Comparison of ENCODE assay signal across 19 cellular contexts in genomic region chr14:91326514-91326832, GRCh38.
DNase-seq lines count a peak whose midpoint lies in the region; ATAC-seq and TF ChIP-seq lines count a peak whose summit lies in the region.
"Had no signal": no experiment of that assay in that cellular context is flagged by ENCODE, and none has a peak within 500 bp of the region (broad histone marks: within the 10 kb centered on the region; RNA-seq: fewer than 3 reads in every experiment).

No MANE protein-coding gene starts in this region.

- ATAC-seq in activated naive CD4-positive, alpha-beta T cell treated with anti-CD3 and anti-CD28 coated beads, Interleukin-2, amount 50 U/mL, for 72 hours: no peak
- ATAC-seq in T-helper 17 cell: no peak
- ATAC-seq in upper lobe of left lung (ENCODE audit: low FRiP score in 2 of 2): no peak
- ATAC-seq: stimulated activated naive CD8-positive, alpha-beta T cell treated with anti-CD3 and anti-CD28 coated beads, Interleukin-15, Interleukin-2, amounts not matched to agents 100 U/mL and 50 U/mL, for 24 hours had no signal

- H3K4me1 Mint-ChIP-seq in activated naive CD4-positive, alpha-beta T cell treated with anti-CD3 and anti-CD28 coated beads, Interleukin-2, amount 50 U/mL, for 24 hours: peaks cover 96% of the 10 kb centered on the region
- H3K4me1 Mint-ChIP-seq in T-helper 17 cell: peaks cover 50% of the 10 kb centered on the region
- H3K4me1 Mint-ChIP-seq in HFFc6 (ENCODE audit: low read depth): peaks cover 10% of the 10 kb centered on the region

- TF ChIP-seq POLR2A in erythroblast (IDR thresholded peaks at IDR 0.05; ENCODE audit: low read length) (no peak), upper lobe of left lung (IDR thresholded peaks at IDR 0.05) (no peak)

- DNase-seq in activated naive CD4-positive, alpha-beta T cell treated with anti-CD3 and anti-CD28 coated beads, Interleukin-2, amount 50 U/mL, for 72 hours (ENCODE audit: low spot score in 2 of 2): no peak
- DNase-seq in T-helper 17 cell: no peak
- peak; percentile 32 to 43 for DNase-seq in erythroblast (lab: John Stamatoyannopoulos, UW)
- no peak for DNase-seq in upper lobe of left lung
- DNase-seq in MV-4-11 (lab: John Stamatoyannopoulos, UW): no peak
- no peak for DNase-seq in activated CD8-positive, alpha-beta memory T cell treated with anti-CD3 and anti-CD28 coated beads for 24 hours
- no peak for DNase-seq in HFFc6
- DNase-seq: activated CD4-positive, alpha-beta T cell treated with anti-CD3 and anti-CD28 coated beads for 1 hour; activated effector memory CD4-positive, alpha-beta T cell treated with Interleukin-2 at 50 U/mL for 16 hours; brain microvascular endothelial cell; foreskin fibroblast; IMR-90; mesendoderm; NCI-H1417; NCI-H226; nucleus accumbens; stimulated activated naive CD8-positive, alpha-beta T cell treated with anti-CD3 and anti-CD28 coated beads, Interleukin-15, Interleukin-2, amounts not matched to agents 100 U/mL and 50 U/mL, for 24 hours had no signal

- TF ChIP-seq CTCF in upper lobe of left lung (IDR thresholded peaks at IDR 0.05) (no peak), HFFc6 (IDR thresholded peaks at IDR 0.05) (no peak)

- H3K9me3 ChIP-seq in T-helper 17 cell (ENCODE audit: control insufficient read depth, low read length, poor library complexity, severe bottlenecking): no peaks in the 10 kb centered on the region
- H3K9me3 ChIP-seq in upper lobe of left lung: no peaks in the 10 kb centered on the region
- H3K9me3 ChIP-seq: HAP-1 had no signal

- TF ChIP-seq EP300 in upper lobe of left lung (IDR thresholded peaks at IDR 0.05): no peak

- WGBS in upper lobe of left lung, 2 donors: 30 to 39% methylated on average over 2 of the region's 2 CpGs

- H3K4me1 ChIP-seq in upper lobe of left lung: peaks cover 57 to 75% (median 69%) of the 10 kb centered on the region in 4 donors

- peak overlapping the region; percentile 89 for H3K27ac Mint-ChIP-seq in activated naive CD4-positive, alpha-beta T cell treated with anti-CD3 and anti-CD28 coated beads, Interleukin-2, amount 50 U/mL, for 24 hours
- peak overlapping the region in 1 of 2 donors; percentile 97 for H3K27ac Mint-ChIP-seq in activated naive CD4-positive, alpha-beta T cell treated with anti-CD3 and anti-CD28 coated beads, Interleukin-2, amount 50 U/mL, for 72 hours
- H3K27ac Mint-ChIP-seq in T-helper 17 cell (peak overlapping the region; percentile 99), HFFc6 (no peak overlapping the region)

- H3K36me3 Mint-ChIP-seq in activated naive CD4-positive, alpha-beta T cell treated with anti-CD3 and anti-CD28 coated beads, Interleukin-2, amount 50 U/mL, for 24 hours: peaks cover 7% of the 10 kb centered on the region
- peaks cover 30 to 35% of the 10 kb centered on the region in 2 donors for H3K36me3 Mint-ChIP-seq in activated naive CD4-positive, alpha-beta T cell treated with anti-CD3 and anti-CD28 coated beads, Interleukin-2, amount 50 U/mL, for 72 hours
- H3K36me3 Mint-ChIP-seq in T-helper 17 cell (ENCODE audit: low read depth) (peaks cover 4% of the 10 kb centered on the region), HFFc6 (ENCODE audit: low read depth) (no peaks in the 10 kb centered on the region)

- H3K4me3 Mint-ChIP-seq in activated naive CD4-positive, alpha-beta T cell treated with anti-CD3 and anti-CD28 coated beads, Interleukin-2, amount 50 U/mL, for 24 hours: peak overlapping the region; percentile 62
- peak overlapping the region; percentile 56 for H3K4me3 Mint-ChIP-seq in T-helper 17 cell
- no peak overlapping the region for H3K4me3 Mint-ChIP-seq in HFFc6

- H3K9me3 Mint-ChIP-seq in activated naive CD4-positive, alpha-beta T cell treated with anti-CD3 and anti-CD28 coated beads, Interleukin-2, amount 50 U/mL, for 24 hours: no peaks in the 10 kb centered on the region
- H3K9me3 Mint-ChIP-seq in activated naive CD4-positive, alpha-beta T cell treated with anti-CD3 and anti-CD28 coated beads, Interleukin-2, amount 50 U/mL, for 72 hours: no peaks in the 10 kb centered on the region
- no peaks in the 10 kb centered on the region for H3K9me3 Mint-ChIP-seq in HFFc6

- H3K36me3 ChIP-seq in upper lobe of left lung: peaks cover 0 to 7% (median 4%) of the 10 kb centered on the region in 4 donors
- H3K36me3 ChIP-seq: brain microvascular endothelial cell had no signal

- H3K27me3 ChIP-seq in upper lobe of left lung: no peaks in the 10 kb centered on the region
- H3K27me3 ChIP-seq: brain microvascular endothelial cell had no signal

- H3K27ac ChIP-seq in upper lobe of left lung: peak overlapping the region; percentile 38 to 88 (median 63)
- H3K27ac ChIP-seq: brain microvascular endothelial cell had no signal

- no peaks in the 10 kb centered on the region for H3K27me3 Mint-ChIP-seq in activated naive CD4-positive, alpha-beta T cell treated with anti-CD3 and anti-CD28 coated beads, Interleukin-2, amount 50 U/mL, for 24 hours
- no peaks in the 10 kb centered on the region for H3K27me3 Mint-ChIP-seq in T-helper 17 cell
- peaks cover 34% of the 10 kb centered on the region for H3K27me3 Mint-ChIP-seq in HFFc6 (ENCODE audit: insufficient read depth)

- H3K4me3 ChIP-seq in upper lobe of left lung: no peak overlapping the region
- H3K4me3 ChIP-seq: HAP-1 had no signal

Comparison
In these comparisons a context has a peak if more than half of its experiments do, and no peak if none do; other contexts are left out.
1. DNase-seq: peak in erythroblast (2 of 2); none in activated naive CD4-positive, alpha-beta T cell treated with anti-CD3 and anti-CD28 coated beads, Interleukin-2, amount 50 U/mL, for 72 hours (0 of 2), T-helper 17 cell (0 of 3), upper lobe of left lung (0 of 2), MV-4-11 (single experiment), activated CD8-positive, alpha-beta memory T cell treated with anti-CD3 and anti-CD28 coated beads for 24 hours (single experiment) and HFFc6 (single experiment).